In genomic region chr9:123174887-123175518, GRCh38 we compare ENCODE assay signal across 11 cellular contexts.
DNase-seq lines count a peak whose midpoint lies in the region; ATAC-seq lines count a peak whose summit lies in the region.
"Had no signal": no experiment of that assay in that cellular context is flagged by ENCODE, and none has a peak within 500 bp of the region (broad histone marks: within the 10 kb centered on the region; RNA-seq: fewer than 3 reads in every experiment).

No MANE protein-coding gene starts in this region.

- H3K36me3 Mint-ChIP-seq in activated T-helper 1 cell treated with anti-CD3 and anti-CD28 coated beads, Interleukin-12 subunit alpha, Interleukin-12 subunit beta, Interleukin-2, Interleukin-4 antibody, amounts not matched to agents 30 ng/mL and 10 ng/mL and 1 ng/mL, durations not matched to agents 14 hours and 24 hours and 36 hours (ENCODE audit: low read depth): peaks cover 4% of the 10 kb centered on the region
- H3K36me3 Mint-ChIP-seq in activated T-cell treated with anti-CD3 and anti-CD28 coated beads, Interleukin-2, amount 50 U/mL, for 24 hours (ENCODE audit: low read depth): peaks cover 44% of the 10 kb centered on the region

- H3K9me3 Mint-ChIP-seq in activated T-helper 1 cell treated with anti-CD3 and anti-CD28 coated beads, Interleukin-12 subunit alpha, Interleukin-12 subunit beta, Interleukin-2, Interleukin-4 antibody, amounts not matched to agents 30 ng/mL and 10 ng/mL and 1 ng/mL, durations not matched to agents 14 hours and 24 hours and 36 hours: no peaks in the 10 kb centered on the region
- H3K9me3 Mint-ChIP-seq in activated T-cell treated with anti-CD3 and anti-CD28 coated beads, Interleukin-2, amount 50 U/mL, for 24 hours: no peaks in the 10 kb centered on the region

- ATAC-seq in GM18870 (IDR thresholded peaks at IDR 0.05; ENCODE audit: unreplicated experiment): peak; percentile 78
- ATAC-seq in HG02588 (IDR thresholded peaks at IDR 0.05; ENCODE audit: unreplicated experiment): peak; percentile 90
- ATAC-seq in HG03571 (IDR thresholded peaks at IDR 0.05; ENCODE audit: unreplicated experiment): peak; percentile 87
- ATAC-seq: psoas muscle had no signal

- peak; percentile 65 for DNase-seq in iPS DF 19.7 (ENCODE audit: low read depth, low spot score)
- no peak for DNase-seq in NCI-H1048 (lab: John Stamatoyannopoulos, UW)
- DNase-seq in activated T-helper 1 cell treated with anti-CD3 and anti-CD28 coated beads, Interleukin-12 subunit alpha, Interleukin-12 subunit beta, Interleukin-2, Interleukin-4 antibody, amounts not matched to agents 30 ng/mL and 10 ng/mL and 1 ng/mL, durations not matched to agents 14 hours and 24 hours and 36 hours (ENCODE audit: low spot score): no peak
- no peak for DNase-seq in activated T-cell treated with anti-CD3 and anti-CD28 coated beads, Interleukin-2, amount 50 U/mL, for 24 hours
- no peak for DNase-seq in kidney tubule cell (ENCODE audit: low spot score)
- DNase-seq: glutamatergic neuron, psoas muscle, T-helper 9 cell had no signal

- H3K27me3 Mint-ChIP-seq in activated T-helper 1 cell treated with anti-CD3 and anti-CD28 coated beads, Interleukin-12 subunit alpha, Interleukin-12 subunit beta, Interleukin-2, Interleukin-4 antibody, amounts not matched to agents 30 ng/mL and 10 ng/mL and 1 ng/mL, durations not matched to agents 14 hours and 24 hours and 36 hours (ENCODE audit: insufficient read depth): no peaks in the 10 kb centered on the region
- H3K27me3 Mint-ChIP-seq in activated T-cell treated with anti-CD3 and anti-CD28 coated beads, Interleukin-2, amount 50 U/mL, for 24 hours: no peaks in the 10 kb centered on the region

- peaks cover 19% of the 10 kb centered on the region for H3K4me1 Mint-ChIP-seq in activated T-helper 1 cell treated with anti-CD3 and anti-CD28 coated beads, Interleukin-12 subunit alpha, Interleukin-12 subunit beta, Interleukin-2, Interleukin-4 antibody, amounts not matched to agents 30 ng/mL and 10 ng/mL and 1 ng/mL, durations not matched to agents 14 hours and 24 hours and 36 hours (ENCODE audit: low read depth)
- peaks cover 4% of the 10 kb centered on the region for H3K4me1 Mint-ChIP-seq in activated T-cell treated with anti-CD3 and anti-CD28 coated beads, Interleukin-2, amount 50 U/mL, for 24 hours (ENCODE audit: low read depth)

- intact Hi-C loops in activated T-helper 1 cell treated with anti-CD3 and anti-CD28 coated beads, Interleukin-12 subunit alpha, Interleukin-12 subunit beta, Interleukin-2, Interleukin-4 antibody, amounts not matched to agents 30 ng/mL and 10 ng/mL and 1 ng/mL, durations not matched to agents 14 hours and 24 hours and 36 hours (cut with micrococcal nuclease): no loop called here

- no peak overlapping the region for H3K27ac Mint-ChIP-seq in activated T-helper 1 cell treated with anti-CD3 and anti-CD28 coated beads, Interleukin-12 subunit alpha, Interleukin-12 subunit beta, Interleukin-2, Interleukin-4 antibody, amounts not matched to agents 30 ng/mL and 10 ng/mL and 1 ng/mL, durations not matched to agents 14 hours and 24 hours and 36 hours
- H3K27ac Mint-ChIP-seq in activated T-cell treated with anti-CD3 and anti-CD28 coated beads, Interleukin-2, amount 50 U/mL, for 24 hours: no peak overlapping the region

- H3K4me3 Mint-ChIP-seq in activated T-helper 1 cell treated with anti-CD3 and anti-CD28 coated beads, Interleukin-12 subunit alpha, Interleukin-12 subunit beta, Interleukin-2, Interleukin-4 antibody, amounts not matched to agents 30 ng/mL and 10 ng/mL and 1 ng/mL, durations not matched to agents 14 hours and 24 hours and 36 hours: no peak overlapping the region
- H3K4me3 Mint-ChIP-seq in activated T-cell treated with anti-CD3 and anti-CD28 coated beads, Interleukin-2, amount 50 U/mL, for 24 hours: no peak overlapping the region
